Comparison of ENCODE assay signal across 1 cellular context in genomic region chr18:53944721-53945120, GRCh38.
TF ChIP-seq lines count a peak whose summit lies in the region.

No MANE protein-coding gene starts in this region.

TF ChIP-seq in WTC11, 78 proteins besides CTCF, POLR2A, EP300 and RAD21 (continued from another document):
- TF ChIP-seq PRRX2 (CRISPR knock-in tag; IDR thresholded peaks at IDR 0.05) (no peak), ZNF121 (CRISPR knock-in tag; IDR thresholded peaks at IDR 0.05) (no peak), TEAD4 (CRISPR knock-in tag; IDR thresholded peaks at IDR 0.05) (no peak), ZNF416 (CRISPR knock-in tag; IDR thresholded peaks at IDR 0.05) (no peak), SOX15 (CRISPR knock-in tag; IDR thresholded peaks at IDR 0.05) (no peak), JUN (CRISPR knock-in tag; IDR thresholded peaks at IDR 0.05) (no peak), STAT6 (CRISPR knock-in tag; conservative IDR thresholded peaks at IDR 0.05; ENCODE audit: low read depth) (no peak), RELA (CRISPR knock-in tag; IDR thresholded peaks at IDR 0.05; ENCODE audit: borderline replicate concordance) (no peak), ZBTB43 (CRISPR knock-in tag; IDR thresholded peaks at IDR 0.05) (no peak), NFATC4 (CRISPR knock-in tag; IDR thresholded peaks at IDR 0.05) (no peak)
- TF ChIP-seq, protein P1, sequence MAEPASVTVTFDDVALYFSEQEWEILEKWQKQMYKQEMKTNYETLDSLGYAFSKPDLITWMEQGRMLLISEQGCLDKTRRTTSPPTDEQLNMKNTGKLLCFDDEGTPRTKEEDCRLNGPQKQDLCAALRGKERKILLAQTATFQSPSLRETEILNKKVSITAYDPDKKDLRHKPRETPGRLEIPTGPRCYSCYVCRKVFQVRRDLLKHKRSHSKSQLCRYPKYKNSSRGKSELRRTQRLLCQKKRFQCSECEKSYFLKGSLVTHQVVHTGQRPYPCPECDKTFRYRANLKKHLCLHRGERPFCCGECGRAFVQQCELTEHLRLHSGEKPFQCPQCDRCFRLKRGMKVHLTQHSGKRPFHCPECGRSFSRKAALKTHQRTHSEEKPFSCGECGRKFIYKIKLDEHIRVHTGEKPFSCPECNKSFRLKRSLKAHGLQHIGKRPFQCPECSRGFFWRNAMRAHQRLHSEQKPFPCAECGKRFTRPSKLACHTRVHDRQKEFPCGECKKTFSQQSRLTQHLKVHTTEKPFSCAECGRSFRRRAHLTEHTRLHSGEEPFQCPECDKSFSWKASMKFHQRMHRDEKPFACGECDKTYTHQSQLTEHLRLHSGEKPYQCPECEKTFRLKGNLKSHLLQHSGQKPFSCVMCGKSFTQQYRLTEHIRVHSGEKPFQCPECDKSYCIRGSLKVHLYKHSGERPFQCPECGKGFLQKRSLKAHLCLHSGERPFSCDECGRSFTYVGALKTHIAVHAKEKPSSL (CRISPR knock-in tag; conservative IDR thresholded peaks at IDR 0.05): no peak
